1 cellular context compared by ENCODE assay signal in genomic region chr18:48833701-48834394, GRCh38.
TF ChIP-seq lines count a peak whose summit lies in the region.

No MANE protein-coding gene starts in this region.

TF ChIP-seq in liver, 16 proteins besides CTCF, POLR2A, EP300 and RAD21 (continued from another document):
- TF ChIP-seq GABPA (IDR thresholded peaks at IDR 0.05 in 1 of 2, conservative IDR thresholded peaks at IDR 0.05 in 1 of 2) = no peak
- TF ChIP-seq NR2F2 (IDR thresholded peaks at IDR 0.05) = no peak
- no peak for TF ChIP-seq JUND (IDR thresholded peaks at IDR 0.05)
- no peak for TF ChIP-seq TAF1 (conservative IDR thresholded peaks at IDR 0.05)
- TF ChIP-seq ZBTB33 (IDR thresholded peaks at IDR 0.05) = no peak
- TF ChIP-seq MAX (IDR thresholded peaks at IDR 0.05) = no peak
- no peak for TF ChIP-seq YY1 (IDR thresholded peaks at IDR 0.05)
- TF ChIP-seq EGR1 (IDR thresholded peaks at IDR 0.05; ENCODE audit: low read depth in 2 of 2) = no peak
- TF ChIP-seq SP1 (IDR thresholded peaks at IDR 0.05) = no peak
- TF ChIP-seq, protein P1, sequence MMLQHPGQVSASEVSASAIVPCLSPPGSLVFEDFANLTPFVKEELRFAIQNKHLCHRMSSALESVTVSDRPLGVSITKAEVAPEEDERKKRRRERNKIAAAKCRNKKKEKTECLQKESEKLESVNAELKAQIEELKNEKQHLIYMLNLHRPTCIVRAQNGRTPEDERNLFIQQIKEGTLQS (IDR thresholded peaks at IDR 0.05) = no peak
